ENCODE assay signal across 2 cellular contexts in the genomic region with DNA sequence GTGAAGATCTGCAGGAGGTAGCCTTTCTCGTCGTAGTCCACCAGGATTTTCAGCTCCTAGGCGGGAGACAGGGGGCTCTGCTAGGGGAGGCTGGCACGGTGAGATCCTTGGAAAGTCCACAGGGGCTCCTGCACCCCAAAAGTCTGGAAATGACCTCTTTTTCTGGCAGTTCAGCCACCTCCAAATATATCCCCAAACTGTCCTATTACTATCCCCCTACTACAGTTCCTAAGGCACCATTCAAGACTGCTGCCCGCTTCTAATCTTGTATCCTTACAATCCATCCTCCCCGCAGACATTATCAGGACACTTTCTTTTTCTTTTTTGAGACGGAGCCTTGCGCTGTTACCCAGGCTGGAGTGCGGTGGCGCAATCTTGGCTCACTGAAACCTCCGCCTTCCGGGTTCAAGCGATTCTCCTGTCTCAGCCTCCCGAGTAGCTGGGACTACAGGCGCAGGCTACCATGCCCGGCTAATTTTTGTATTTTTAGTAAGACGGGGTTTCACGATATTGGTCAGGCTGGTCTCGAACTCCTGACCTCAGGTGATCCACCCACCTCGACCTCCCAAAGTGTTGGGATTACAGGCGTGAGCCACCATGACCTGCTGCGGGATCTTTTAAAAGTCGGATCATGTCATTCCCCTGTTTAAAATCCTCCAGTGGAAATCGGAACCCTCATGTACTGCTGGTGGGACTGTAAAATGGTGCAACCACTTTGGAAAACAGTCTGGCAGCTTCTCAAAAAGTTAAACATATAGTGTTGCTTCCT.
TF ChIP-seq lines count a peak whose summit lies in the region.

No MANE protein-coding gene starts in this region.

TF ChIP-seq in liver, 16 proteins besides CTCF, POLR2A, EP300 and RAD21:
- TF ChIP-seq HNF4G (IDR thresholded peaks at IDR 0.05): no peak
- TF ChIP-seq HNF4A (conservative IDR thresholded peaks at IDR 0.05): no peak
- no peak for TF ChIP-seq FOXA2 (IDR thresholded peaks at IDR 0.05)

TF ChIP-seq in HepG2, 621 proteins besides CTCF, POLR2A, EP300 and RAD21:
- TF ChIP-seq NR2C2 (CRISPR knock-in tag; IDR thresholded peaks at IDR 0.05; ENCODE audit: borderline replicate concordance) (no peak), FOXA1 (IDR thresholded peaks at IDR 0.05) (no peak), FOXA1 (CRISPR knock-in tag; IDR thresholded peaks at IDR 0.05) (no peak)
